In genomic region chr12:94200695-94201094, GRCh38 we compare ENCODE assay signal across 27 cellular contexts.
"Had no signal": no experiment of that assay in that cellular context is flagged by ENCODE, and none has a peak within 500 bp of the region (broad histone marks: within the 10 kb centered on the region; RNA-seq: fewer than 3 reads in every experiment).

No MANE protein-coding gene starts in this region.

- H3K4me3 Mint-ChIP-seq: naive thymus-derived CD8-positive, alpha-beta T cell; nephron; neural crest cell; stimulated activated naive B cell treated with anti-CD40 and anti-IgM and Interleukin-4, amounts not matched to agents 10 μg/mL and 1 μg/mL and 100 μg/mL, for 72 hours had no signal

- ATAC-seq: heart right ventricle; left cardiac atrium; left lung; lower lobe of right lung; naive thymus-derived CD8-positive, alpha-beta T cell; right cardiac atrium; stimulated activated naive B cell treated with anti-CD40 and anti-IgM and Interleukin-4, amounts not matched to agents 10 μg/mL and 1 μg/mL and 100 μg/mL, for 72 hours; stimulated activated naive CD8-positive, alpha-beta T cell treated with anti-CD3 and anti-CD28 coated beads, Interleukin-15, Interleukin-2, amounts not matched to agents 100 U/mL and 50 U/mL, for 24 hours; upper lobe of right lung had no signal

- H3K36me3 ChIP-seq: lower lobe of right lung, prostate gland, sigmoid colon, stomach, thoracic aorta, tibial artery, upper lobe of right lung had no signal

- H3K27me3 Mint-ChIP-seq: naive thymus-derived CD8-positive, alpha-beta T cell; stimulated activated naive B cell treated with anti-CD40 and anti-IgM and Interleukin-4, amounts not matched to agents 10 μg/mL and 1 μg/mL and 100 μg/mL, for 72 hours had no signal

- H3K79me2 ChIP-seq: parathyroid adenoma had no signal

- H3K27me3 ChIP-seq: heart right ventricle, left lung, sigmoid colon, spleen, stomach, tibial artery, upper lobe of right lung had no signal

- H3K9me3 ChIP-seq: left lung, lower lobe of right lung, prostate gland, sigmoid colon, spleen, stomach, thoracic aorta, upper lobe of right lung had no signal

- H3K27ac Mint-ChIP-seq: nephron; stimulated activated naive B cell treated with anti-CD40 and anti-IgM and Interleukin-4, amounts not matched to agents 10 μg/mL and 1 μg/mL and 100 μg/mL, for 72 hours had no signal

- H2AFZ ChIP-seq: parathyroid adenoma had no signal

- DNase-seq: heart right ventricle; hippocampal formation; kidney glomerular epithelial cell; left cardiac atrium; left lung; lower lobe of right lung; mammary epithelial cell; mesenchymal stem cell; naive thymus-derived CD8-positive, alpha-beta T cell; occipital lobe; retina; right cardiac atrium; sigmoid colon; small intestine; spleen; stimulated activated CD4-positive, alpha-beta T cell treated with anti-CD3 and anti-CD28 coated beads, Interleukin-4, amount 100 ng/mL, for 24 hours; stimulated activated naive B cell treated with anti-CD40 and anti-IgM and Interleukin-4, amounts not matched to agents 10 μg/mL and 1 μg/mL and 100 μg/mL, for 72 hours; stimulated activated naive CD8-positive, alpha-beta T cell treated with anti-CD3 and anti-CD28 coated beads, Interleukin-15, Interleukin-2, amounts not matched to agents 100 U/mL and 50 U/mL, for 24 hours; stomach; tibial artery; trophoblast cell; upper lobe of right lung had no signal

- H3K9ac ChIP-seq: parathyroid adenoma had no signal

- H3K27ac ChIP-seq: heart right ventricle, left lung, lower lobe of right lung, parathyroid adenoma, prostate gland, sigmoid colon, spleen, stomach, thoracic aorta, tibial artery, upper lobe of right lung had no signal

- H3K4me1 ChIP-seq: parathyroid adenoma, prostate gland, sigmoid colon had no signal

- H3K4me3 ChIP-seq: heart right ventricle, left lung, lower lobe of right lung, prostate gland, sigmoid colon, spleen, stomach, thoracic aorta, tibial artery, upper lobe of right lung had no signal

- H3K9me3 Mint-ChIP-seq: naive thymus-derived CD8-positive, alpha-beta T cell; neural crest cell had no signal
